Comparison of ENCODE assay signal across 14 cellular contexts in the genomic region with DNA sequence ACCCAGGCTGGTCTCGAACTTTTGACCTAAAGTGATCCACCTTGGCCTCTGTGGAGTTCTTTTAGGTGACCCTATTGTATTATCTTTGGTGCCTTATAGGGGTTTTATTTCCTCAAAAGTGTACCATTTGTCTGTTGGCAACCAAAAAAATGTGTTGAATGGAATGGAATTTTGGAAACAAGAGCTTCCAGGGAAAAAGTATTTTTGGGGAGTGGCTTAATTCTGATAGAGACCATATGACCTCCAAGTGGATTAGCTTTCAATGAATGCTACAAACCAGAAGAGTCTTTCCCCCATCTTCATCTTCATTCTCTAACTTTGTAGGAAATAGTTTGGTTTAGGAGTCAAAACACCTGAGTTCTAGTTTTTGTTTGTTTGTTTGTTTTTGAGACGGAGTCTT.
A peak's percentile ranks its signal among the peaks of the same experiment; 100 is the strongest.
DNase-seq lines count a peak whose midpoint lies in the region; ATAC-seq and TF ChIP-seq lines count a peak whose summit lies in the region.
"Had no signal": no experiment of that assay in that cellular context is flagged by ENCODE, and none has a peak within 500 bp of the region (broad histone marks: within the 10 kb centered on the region; RNA-seq: fewer than 3 reads in every experiment).

No MANE protein-coding gene starts in this region.

- H3K27me3 ChIP-seq in Loucy (ENCODE audit: insufficient read depth, low read length, poor library complexity, severe bottlenecking) (no peaks in the 10 kb centered on the region), tibial artery (no peaks in the 10 kb centered on the region)
- H3K27me3 ChIP-seq: BLaER1 had no signal

- H2AFZ ChIP-seq in Loucy (ENCODE audit: low read length): no peak overlapping the region

- intact Hi-C loops in tibial artery (cut with DNase I; ENCODE audit: low total_unique reads): no loop called here

- no peaks in the 10 kb centered on the region for H3K9me2 ChIP-seq in Loucy (replicated peaks; ENCODE audit: low read depth, low read length)

- no peak for ATAC-seq in GM19328 (IDR thresholded peaks at IDR 0.05; ENCODE audit: unreplicated experiment)
- ATAC-seq: GM12878 had no signal

- TF ChIP-seq CTCF in Loucy (conservative IDR thresholded peaks at IDR 0.05; ENCODE audit: low read length) (no peak), tibial artery (IDR thresholded peaks at IDR 0.05) (no peak)

- no peak overlapping the region for H3K4me3 ChIP-seq in Loucy (ENCODE audit: low read length, poor library complexity, severe bottlenecking)
- H3K4me3 ChIP-seq in tibial artery: no peak overlapping the region
- H3K4me3 ChIP-seq: BLaER1, GM12878 had no signal

- H3K4me1 ChIP-seq in Loucy (ENCODE audit: insufficient read depth, low read length, poor library complexity, severe bottlenecking) (peaks cover 66% of the 10 kb centered on the region), tibial artery (peaks cover 0 to 44% (median 15%) of the 10 kb centered on the region in 4 donors)

- H3K9me3 ChIP-seq in Loucy (ENCODE audit: insufficient read depth, low read depth, low read length) (no peaks in the 10 kb centered on the region), tibial artery (no peaks in the 10 kb centered on the region)
- H3K9me3 ChIP-seq: BLaER1 had no signal

- H3K36me3 ChIP-seq in Loucy (ENCODE audit: insufficient read depth, low read length) (0 out of 2 replicates have a peak, but pooled peaks cover 2% of the 10 kb centered on the region), tibial artery (no peaks in the 10 kb centered on the region)
- H3K36me3 ChIP-seq: BLaER1 had no signal

- peak overlapping the region; percentile 72 to 76 for H3K27ac ChIP-seq in tibial artery
- H3K27ac ChIP-seq: BLaER1 had no signal

- DNase-seq in AG20443 (ENCODE audit: low spot score) (peak; percentile 34), fibroblast of gingiva (ENCODE audit: low read depth) (peak; percentile 11), tibial artery (no peak), NCI-H345 treated with DMSO at 0.1 percent for 48 hours (lab: John Stamatoyannopoulos, UW; ENCODE audit: unreplicated experiment) (no peak), NCI-H146 (lab: John Stamatoyannopoulos, UW) (no peak)
- DNase-seq: AML-193, Calu3, DMS 273 treated with DMSO at 0.1 percent for 48 hours, GOT3, H9 had no signal

- no peak overlapping the region for H3K9ac ChIP-seq in Loucy (ENCODE audit: low read depth, low read length, poor library complexity, severe bottlenecking)
- H3K9ac ChIP-seq: BLaER1 had no signal

- H3K4me2 ChIP-seq in Loucy (ENCODE audit: low read depth, low read length, poor library complexity, severe bottlenecking): peak overlapping the region; percentile 84
- H3K4me2 ChIP-seq: BLaER1 had no signal

- H4K20me1 ChIP-seq in Loucy (ENCODE audit: insufficient read depth, low read length, poor library complexity, severe bottlenecking): no peaks in the 10 kb centered on the region
- H4K20me1 ChIP-seq: BLaER1 had no signal

- peaks cover 5% of the 10 kb centered on the region; the same call in 1 of the 2 replicates for H3F3A ChIP-seq in Loucy (ENCODE audit: low read depth)

- peaks cover 64% of the 10 kb centered on the region for H3K79me2 ChIP-seq in Loucy (ENCODE audit: insufficient read depth, low read length)

Comparison
In these comparisons a context has a peak if more than half of its experiments do, and no peak if none do; other contexts are left out.
1. DNase-seq: peak in AG20443 (single experiment) and fibroblast of gingiva (single experiment); none in tibial artery (0 of 2), NCI-H345 treated with DMSO at 0.1 percent for 48 hours (single experiment) and NCI-H146 (single experiment).